In the genomic region with DNA sequence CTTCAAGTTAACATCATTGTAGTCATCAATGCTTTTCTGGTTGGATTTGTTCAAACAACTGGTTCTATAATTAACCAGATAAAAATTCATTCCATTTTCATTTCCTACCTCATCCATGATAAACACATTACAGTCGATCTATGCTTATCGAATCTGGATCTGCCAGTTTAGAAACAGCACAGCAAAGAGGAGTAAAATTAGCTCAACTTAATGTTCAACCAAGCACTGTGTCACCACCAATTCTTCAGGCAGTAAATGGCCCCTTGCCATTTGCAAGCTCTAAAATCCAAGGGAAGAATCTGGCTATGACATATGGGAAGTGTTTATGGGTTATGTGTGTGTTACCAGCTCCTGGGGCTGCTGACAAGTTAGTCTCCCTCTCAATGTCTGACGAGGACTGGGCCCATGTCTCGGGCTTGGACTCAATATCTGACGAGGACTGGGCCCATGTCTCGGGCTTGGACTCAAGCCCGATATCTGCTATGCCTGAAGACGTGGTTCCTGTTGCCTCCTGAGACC, we compare ENCODE assay signal across 18 cellular contexts. TPM values are rescaled to one million over a fixed set of nuclear protein-coding genes. Genes with fewer than 3 reads are reported as not detected.
"Had no signal": no experiment of that assay in that cellular context is flagged by ENCODE, and none has a peak within 500 bp of the region (broad histone marks: within the 10 kb centered on the region; RNA-seq: fewer than 3 reads in every experiment).

No MANE protein-coding gene starts in this region.

- H3K36me3 ChIP-seq: brain microvascular endothelial cell, sigmoid colon had no signal

- H3K4me3 ChIP-seq: psoas muscle, sigmoid colon had no signal

- H3K4me3 Mint-ChIP-seq: activated CD4-positive, alpha-beta T cell treated with anti-CD3 and anti-CD28 coated beads, Interleukin-2, amount 10 ng/mL, durations not matched to agents 7 days and 5 days; activated naive CD8-positive, alpha-beta T cell treated with anti-CD3 and anti-CD28 coated beads for 36 hours; activated T-helper 1 cell treated with anti-CD3 and anti-CD28 coated beads, Interleukin-12 subunit alpha, Interleukin-12 subunit beta, Interleukin-2, Interleukin-4 antibody, amounts not matched to agents 30 ng/mL and 10 ng/mL and 1 ng/mL, durations not matched to agents 14 hours and 24 hours and 36 hours; nephron progenitor cell; stimulated activated naive CD8-positive, alpha-beta T cell treated with anti-CD3 and anti-CD28 coated beads, Interleukin-15, amount 100 ng/mL, for 72 hours; T-cell had no signal

- H3K27me3 ChIP-seq: brain microvascular endothelial cell, sigmoid colon had no signal

- DNase-seq: activated CD4-positive, alpha-beta T cell treated with anti-CD3 and anti-CD28 coated beads, Interleukin-2, amount 10 ng/mL, durations not matched to agents 7 days and 5 days; activated CD8-positive, alpha-beta memory T cell treated with anti-CD3 and anti-CD28 coated beads for 24 hours; activated naive CD8-positive, alpha-beta T cell treated with anti-CD3 and anti-CD28 coated beads for 36 hours; brain microvascular endothelial cell; islet precursor cell; mesendoderm; nephron progenitor cell; psoas muscle; sigmoid colon; stimulated activated CD4-positive, alpha-beta T cell treated with anti-CD3 and anti-CD28 coated beads, Interleukin-1b, Interleukin-23, amount 100 ng/mL, for 48 hours; stimulated activated naive CD8-positive, alpha-beta T cell treated with anti-CD3 and anti-CD28 coated beads, Interleukin-15, amount 100 ng/mL, for 72 hours; T-cell; T-helper 9 cell had no signal

- ATAC-seq: stimulated activated naive CD8-positive, alpha-beta T cell treated with anti-CD3 and anti-CD28 coated beads, Interleukin-15, amount 100 ng/mL, for 72 hours; T-cell had no signal

- H3K4me1 Mint-ChIP-seq: activated CD4-positive, alpha-beta T cell treated with anti-CD3 and anti-CD28 coated beads, Interleukin-2, amount 10 ng/mL, durations not matched to agents 7 days and 5 days; activated naive CD8-positive, alpha-beta T cell treated with anti-CD3 and anti-CD28 coated beads for 36 hours; nephron progenitor cell; stimulated activated naive CD8-positive, alpha-beta T cell treated with anti-CD3 and anti-CD28 coated beads, Interleukin-15, amount 100 ng/mL, for 72 hours; T-cell had no signal

- H3K9me3 ChIP-seq: psoas muscle had no signal

- H3K27ac ChIP-seq: brain microvascular endothelial cell, psoas muscle had no signal

- H3K4me1 ChIP-seq: psoas muscle had no signal

- H3K36me3 Mint-ChIP-seq: T-cell had no signal

- H3K27ac Mint-ChIP-seq: activated CD4-positive, alpha-beta T cell treated with anti-CD3 and anti-CD28 coated beads, Interleukin-2, amount 10 ng/mL, durations not matched to agents 7 days and 5 days; activated naive CD8-positive, alpha-beta T cell treated with anti-CD3 and anti-CD28 coated beads for 36 hours; activated T-helper 1 cell treated with anti-CD3 and anti-CD28 coated beads, Interleukin-12 subunit alpha, Interleukin-12 subunit beta, Interleukin-2, Interleukin-4 antibody, amounts not matched to agents 30 ng/mL and 10 ng/mL and 1 ng/mL, durations not matched to agents 14 hours and 24 hours and 36 hours; nephron progenitor cell; stimulated activated naive CD8-positive, alpha-beta T cell treated with anti-CD3 and anti-CD28 coated beads, Interleukin-15, amount 100 ng/mL, for 72 hours; T-cell had no signal

RNA-seq across cellular contexts. Expression of a gene that starts 5.8 kb away (rescaled TPM):
- total RNA-seq: activated CD4-positive, alpha-beta T cell treated with anti-CD3 and anti-CD28 coated beads, Interleukin-2, amount 10 ng/mL, durations not matched to agents 7 days and 5 days; activated naive CD8-positive, alpha-beta T cell treated with anti-CD3 and anti-CD28 coated beads for 36 hours; activated T-helper 1 cell treated with anti-CD3 and anti-CD28 coated beads, Interleukin-12 subunit alpha, Interleukin-12 subunit beta, Interleukin-2, Interleukin-4 antibody, amounts not matched to agents 30 ng/mL and 10 ng/mL and 1 ng/mL, durations not matched to agents 14 hours and 24 hours and 36 hours; chondrocyte; dermis microvascular lymphatic vessel endothelial cell; epithelial cell of proximal tubule; omental fat pad; sigmoid colon had no signal
- polyA plus RNA-seq: psoas muscle, sigmoid colon had no signal

RNA-seq across cellular contexts. Expression of a gene that starts 30.6 kb away (rescaled TPM):
- total RNA-seq: activated CD4-positive, alpha-beta T cell treated with anti-CD3 and anti-CD28 coated beads, Interleukin-2, amount 10 ng/mL, durations not matched to agents 7 days and 5 days; activated naive CD8-positive, alpha-beta T cell treated with anti-CD3 and anti-CD28 coated beads for 36 hours; activated T-helper 1 cell treated with anti-CD3 and anti-CD28 coated beads, Interleukin-12 subunit alpha, Interleukin-12 subunit beta, Interleukin-2, Interleukin-4 antibody, amounts not matched to agents 30 ng/mL and 10 ng/mL and 1 ng/mL, durations not matched to agents 14 hours and 24 hours and 36 hours; epithelial cell of proximal tubule had no signal
